Comparison of ENCODE assay signal across 11 cellular contexts in the genomic region with DNA sequence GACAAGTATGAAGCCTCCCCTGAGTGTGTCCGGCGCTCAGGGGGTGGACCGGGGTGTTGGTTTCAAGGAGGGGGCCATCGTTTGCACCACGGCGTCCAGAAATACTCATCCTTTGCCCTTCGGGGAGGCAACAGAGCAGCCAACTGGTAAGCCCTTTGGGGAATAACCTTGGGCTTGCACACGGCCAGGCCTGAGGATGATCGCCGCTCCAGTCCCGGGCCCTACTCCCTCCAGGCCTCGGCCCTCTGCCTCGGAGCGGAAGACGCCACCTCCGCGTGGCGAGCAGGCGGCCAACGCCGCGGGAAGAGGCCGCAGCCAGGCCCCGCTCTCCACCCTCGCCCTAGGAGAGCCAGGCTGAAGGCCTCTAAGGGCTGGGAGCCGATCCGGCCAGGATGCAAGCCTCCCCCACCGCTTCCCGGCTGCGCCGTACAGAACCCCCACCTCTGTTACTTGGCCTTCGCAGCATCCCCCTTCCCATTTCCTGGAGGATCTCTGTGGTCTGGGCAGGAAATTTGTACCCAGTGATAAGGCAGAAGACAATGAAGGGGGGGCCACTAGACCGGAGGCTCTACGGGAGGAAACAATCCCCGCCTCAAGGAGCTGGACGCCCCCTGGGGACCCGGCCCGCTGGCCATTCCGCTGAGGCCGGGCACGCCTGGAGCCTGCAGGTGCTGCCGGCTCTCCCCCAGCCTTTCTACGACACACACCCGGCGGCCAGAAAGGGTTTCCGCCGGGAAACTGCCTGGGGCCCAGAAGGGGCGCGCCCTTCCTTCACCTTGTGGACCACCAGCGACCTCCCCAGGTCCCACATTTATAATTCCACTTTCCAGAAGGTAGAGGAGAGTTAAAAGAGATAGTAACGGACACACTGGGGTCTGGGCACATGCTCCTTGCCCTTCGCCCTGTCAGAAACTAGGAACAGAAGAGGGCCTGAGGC. TPM values are rescaled to one million over a fixed set of nuclear protein-coding genes. Genes with fewer than 3 reads are reported as not detected.
A peak's percentile ranks its signal among the peaks of the same experiment; 100 is the strongest.
DNase-seq lines count a peak whose midpoint lies in the region; ATAC-seq and TF ChIP-seq lines count a peak whose summit lies in the region.
"Had no signal": no experiment of that assay in that cellular context is flagged by ENCODE, and none has a peak within 500 bp of the region (broad histone marks: within the 10 kb centered on the region; RNA-seq: fewer than 3 reads in every experiment).

No MANE protein-coding gene starts in this region.

- WGBS in ovary, 3 donors: 10 to 16% (median 10%) methylated on average over 43 to 52 of the region's 52 CpGs

- H3K4me3 ChIP-seq in MM.1S (ENCODE audit: low read length): peak overlapping the region; percentile 74; the same call in 1 of the 2 replicates
- H3K4me3 ChIP-seq in ovary: peak overlapping the region; percentile 15
- H3K4me3 ChIP-seq: mucosa of descending colon had no signal

- DNase-seq in GF-D8 (lab: John Stamatoyannopoulos, UW) (peak; percentile 100), MM.1S (no peak), glomerular endothelial cell (ENCODE audit: extremely low read depth, low read depth, low spot score) (peak; percentile 93), ovary (no peak), NCI-H2227 treated with DMSO at 0.1 percent for 48 hours (lab: John Stamatoyannopoulos, UW) (no peak), NCI-H1092 (lab: John Stamatoyannopoulos, UW) (no peak)
- DNase-seq: substantia nigra had no signal

- H2AFZ ChIP-seq in MM.1S (ENCODE audit: low read length): peak overlapping the region; percentile 54

- H3K4me1 ChIP-seq in MM.1S (ENCODE audit: low read length) (peaks cover 13% of the 10 kb centered on the region), ovary (ENCODE audit: insufficient read depth) (peaks cover 4% of the 10 kb centered on the region)

- peak overlapping the region; percentile 50; the same call in 1 of the 2 replicates for H3K9ac ChIP-seq in MM.1S (ENCODE audit: low read length)

- no peaks in the 10 kb centered on the region for H4K20me1 ChIP-seq in MM.1S (ENCODE audit: insufficient read depth, low read length)

- intact Hi-C loops in ovary (cut with DNase I): loop anchor here in 3 of 4 donors (5.0 to 10.0 kb wide), 3 partner anchors 78 to 92 kb away; no protein-coding TSS in a partner anchor

- no peaks in the 10 kb centered on the region for H3K9me2 ChIP-seq in MM.1S (replicated peaks; ENCODE audit: insufficient read depth, low read length)

- H3K27me3 ChIP-seq in MM.1S (replicated peaks; ENCODE audit: insufficient read depth, low read length) (no peaks in the 10 kb centered on the region), ovary (peaks cover 7% of the 10 kb centered on the region)

- peaks cover 23% of the 10 kb centered on the region for H3F3A ChIP-seq in MM.1S (ENCODE audit: insufficient read depth, low read length)

- H3K36me3 ChIP-seq in MM.1S (replicated peaks; ENCODE audit: insufficient read depth, low read length) (no peaks in the 10 kb centered on the region), ovary (no peaks in the 10 kb centered on the region)

- peak overlapping the region; percentile 90; the same call in 1 of the 2 replicates for H3K4me2 ChIP-seq in MM.1S (ENCODE audit: low read depth, low read length)

- no peaks in the 10 kb centered on the region for H3K9me3 ChIP-seq in MM.1S (replicated peaks; ENCODE audit: insufficient read depth, low read length)
- H3K9me3 ChIP-seq in ovary: no peaks in the 10 kb centered on the region
- H3K9me3 ChIP-seq: mucosa of descending colon had no signal

- H3K27ac ChIP-seq in MM.1S (ENCODE audit: low read length) (peak overlapping the region; percentile 52; the same call in 1 of the 2 replicates), ovary (peak overlapping the region; percentile 9 to 19)

- TF ChIP-seq CTCF in MM.1S (IDR thresholded peaks at IDR 0.05; ENCODE audit: low read length): no peak
- no peak for TF ChIP-seq CTCF in ovary (IDR thresholded peaks at IDR 0.05)

- TF ChIP-seq EP300 in ovary (IDR thresholded peaks at IDR 0.05): no peak

- TF ChIP-seq POLR2A in ovary (IDR thresholded peaks at IDR 0.05) (no peak), GM18505 (IDR thresholded peaks at IDR 0.05; ENCODE audit: borderline replicate concordance, extremely low read depth, insufficient read depth, insufficient read length) (no peak)

- no peak for ATAC-seq in GM19035 (IDR thresholded peaks at IDR 0.05; ENCODE audit: unreplicated experiment)
- no peak for ATAC-seq in GM18505 (IDR thresholded peaks at IDR 0.05; ENCODE audit: unreplicated experiment)

- peaks cover 32% of the 10 kb centered on the region for H3K79me2 ChIP-seq in MM.1S (ENCODE audit: low read length)

RNA-seq across cellular contexts. Expression of a gene that starts 2.6 kb away (rescaled TPM):
- total RNA-seq in glomerular endothelial cell (297 and 465 TPM in 2 replicates), ovary (10 to 100 TPM in 4 of 7 donors, 1 to 10 TPM in 3; 7.3 to 28.4 (median 11.2) TPM)
- polyA plus RNA-seq in ovary: 10 to 100 TPM; 40.7 to 46.6 TPM

RNA-seq across cellular contexts. Expression of a gene that starts 7.5 kb away (rescaled TPM):
- 1.1 TPM in 1 of 2 replicates, not detected in the other for total RNA-seq in glomerular endothelial cell
- total RNA-seq in ovary: 10 to 100 TPM in 1 of 7 donors, 1 to 10 TPM in 3, under 1 TPM in 2, not detected in 1; 0.38 to 27.1 (median 1.8) TPM
- polyA plus RNA-seq in ovary: under 1 TPM; 0.30 to 0.48 TPM
- total RNA-seq: M059J had no signal

RNA-seq across cellular contexts. Expression of a gene that starts 19.8 kb away (rescaled TPM):
- total RNA-seq in glomerular endothelial cell (10.6 and 14.4 TPM in 2 replicates), ovary (1 to 10 TPM in 6 of 7 donors, not detected in 1; 1.1 to 7.0 (median 4.2) TPM)
- 1 to 10 TPM; 3.3 to 5.1 TPM for polyA plus RNA-seq in ovary

RNA-seq across cellular contexts. Expression of a gene that starts 40.7 kb away (rescaled TPM):
- 10.1 and 17.4 TPM in 2 replicates for total RNA-seq in glomerular endothelial cell
- 10 to 100 TPM; 14.8 to 19.4 (median 17.1) TPM for total RNA-seq in ovary
- polyA plus RNA-seq in ovary: 10 to 100 TPM in 1 of 2 donors, 1 to 10 TPM in 1; 9.9 to 16.7 TPM

Comparison
In these comparisons a context has a peak if more than half of its experiments do, and no peak if none do; other contexts are left out.
1. DNase-seq: peak in GF-D8 (single experiment) and glomerular endothelial cell (single experiment); none in MM.1S (single experiment), ovary (0 of 5), NCI-H2227 treated with DMSO at 0.1 percent for 48 hours (single experiment) and NCI-H1092 (single experiment).
2. RNA of a gene that starts 2.6 kb away (total RNA-seq): 297 to 465 TPM in glomerular endothelial cell; 7.3 to 28.4 TPM in ovary; every median in the first group is over 10 times any median in the second.